18 cellular contexts compared by ENCODE assay signal in genomic region chr19:6484251-6484650, GRCh38. TPM values are rescaled to one million over a fixed set of nuclear protein-coding genes. Genes with fewer than 3 reads are reported as not detected.
DNase-seq lines count a peak whose midpoint lies in the region; ATAC-seq, FAIRE-seq and TF ChIP-seq lines count a peak whose summit lies in the region.
"Had no signal": no experiment of that assay in that cellular context is flagged by ENCODE, and none has a peak within 500 bp of the region (broad histone marks: within the 10 kb centered on the region; RNA-seq: fewer than 3 reads in every experiment).

No MANE protein-coding gene starts in this region.

- DNase-seq in CD4-positive, alpha-beta T cell = no peak
- DNase-seq in central memory CD8-positive, alpha-beta T cell (ENCODE audit: low spot score in 2 of 2) = no peak
- DNase-seq in stimulated activated effector memory CD8-positive, alpha-beta T cell treated with anti-CD3 and anti-CD28 coated beads, Interleukin-12 subunit alpha, Interleukin-12 subunit beta, amount 100 ng/mL, for 72 hours (ENCODE audit: low spot score in 2 of 2) = no peak
- DNase-seq in D721Med (ENCODE audit: insufficient read length, low spot score) (no peak), NCI-H1694 (lab: John Stamatoyannopoulos, UW) (no peak)
- DNase-seq: C1 segment of cervical spinal cord; CD4-positive, alpha-beta memory T cell; DND-41; GDM1; HFFc6 had no signal

- CTCF ChIA-PET in CD4-positive, alpha-beta T cell (lab: Charles Lee) = no interaction called here

- H3K27ac ChIP-seq in CD4-positive, alpha-beta T cell (ENCODE audit: low read depth, low read length) = no peak overlapping the region
- H3K27ac ChIP-seq: HL-60 had no signal

- H3K27ac Mint-ChIP-seq in CD4-positive, alpha-beta T cell = peak overlapping the region; percentile 98
- peak overlapping the region in 2 of 3 donors; percentile 21 to 58 for H3K27ac Mint-ChIP-seq in IgD-negative memory B cell
- H3K27ac Mint-ChIP-seq in central memory CD8-positive, alpha-beta T cell (ENCODE audit: low read depth) = peak overlapping the region; percentile 86
- H3K27ac Mint-ChIP-seq in stimulated activated effector memory CD8-positive, alpha-beta T cell treated with anti-CD3 and anti-CD28 coated beads, Interleukin-12 subunit alpha, Interleukin-12 subunit beta, amount 100 ng/mL, for 72 hours = peak overlapping the region; percentile 98
- H3K27ac Mint-ChIP-seq: HFFc6 had no signal

- POLR2A ChIA-PET in CD4-positive, alpha-beta T cell (lab: Charles Lee) = no interaction called here

- no peak for FAIRE-seq in D721Med (lab: Jason Lieb, UNC)
- FAIRE-seq: A204.1, GM12892, H1 had no signal

- H3K36me3 Mint-ChIP-seq in CD4-positive, alpha-beta T cell (ENCODE audit: low read depth) = peaks cover 21% of the 10 kb centered on the region
- no peaks in the 10 kb centered on the region for H3K36me3 Mint-ChIP-seq in IgD-negative memory B cell
- peaks cover 10% of the 10 kb centered on the region for H3K36me3 Mint-ChIP-seq in central memory CD8-positive, alpha-beta T cell (ENCODE audit: insufficient read depth)
- H3K36me3 Mint-ChIP-seq in stimulated activated effector memory CD8-positive, alpha-beta T cell treated with anti-CD3 and anti-CD28 coated beads, Interleukin-12 subunit alpha, Interleukin-12 subunit beta, amount 100 ng/mL, for 72 hours = no peaks in the 10 kb centered on the region

- H3K9me3 ChIP-seq in CD4-positive, alpha-beta T cell (ENCODE audit: control insufficient read depth, low read length) = no peaks in the 10 kb centered on the region
- H3K9me3 ChIP-seq: HAP-1 had no signal

- no peak for TF ChIP-seq CTCF in CD4-positive, alpha-beta T cell (IDR thresholded peaks at IDR 0.05)
- TF ChIP-seq CTCF in D721Med (IDR thresholded peaks at IDR 0.05; ENCODE audit: insufficient read depth, missing control alignments) = no peak

- no peaks in the 10 kb centered on the region for H3K27me3 ChIP-seq in CD4-positive, alpha-beta T cell (ENCODE audit: control insufficient read depth, insufficient read depth, low read length)

- no peak for ATAC-seq in CD4-positive, alpha-beta T cell (ENCODE audit: poor library complexity)
- no peak for ATAC-seq in central memory CD8-positive, alpha-beta T cell (replicated peaks; ENCODE audit: extremely low read depth, poor library complexity, severe bottlenecking)
- no peak for ATAC-seq in stimulated activated effector memory CD8-positive, alpha-beta T cell treated with anti-CD3 and anti-CD28 coated beads, Interleukin-12 subunit alpha, Interleukin-12 subunit beta, amount 100 ng/mL, for 72 hours
- ATAC-seq in HG02840 (IDR thresholded peaks at IDR 0.05; ENCODE audit: low FRiP score, unreplicated experiment) = no peak

- no peaks in the 10 kb centered on the region for H3K9me3 Mint-ChIP-seq in CD4-positive, alpha-beta T cell
- H3K9me3 Mint-ChIP-seq in IgD-negative memory B cell = no peaks in the 10 kb centered on the region
- H3K9me3 Mint-ChIP-seq in central memory CD8-positive, alpha-beta T cell = no peaks in the 10 kb centered on the region
- no peaks in the 10 kb centered on the region for H3K9me3 Mint-ChIP-seq in stimulated activated effector memory CD8-positive, alpha-beta T cell treated with anti-CD3 and anti-CD28 coated beads, Interleukin-12 subunit alpha, Interleukin-12 subunit beta, amount 100 ng/mL, for 72 hours
- H3K9me3 Mint-ChIP-seq: CD4-positive, alpha-beta memory T cell; HFFc6 had no signal

- H3K27me3 Mint-ChIP-seq in CD4-positive, alpha-beta T cell = no peaks in the 10 kb centered on the region
- H3K27me3 Mint-ChIP-seq in IgD-negative memory B cell = no peaks in the 10 kb centered on the region
- no peaks in the 10 kb centered on the region for H3K27me3 Mint-ChIP-seq in central memory CD8-positive, alpha-beta T cell
- H3K27me3 Mint-ChIP-seq: B cell; CD4-positive, alpha-beta memory T cell had no signal

- peaks cover 44% of the 10 kb centered on the region for H3K4me1 Mint-ChIP-seq in CD4-positive, alpha-beta T cell (ENCODE audit: low read depth)
- peaks cover 19 to 20% (median 20%) of the 10 kb centered on the region in 3 donors for H3K4me1 Mint-ChIP-seq in IgD-negative memory B cell
- peaks cover 42% of the 10 kb centered on the region for H3K4me1 Mint-ChIP-seq in central memory CD8-positive, alpha-beta T cell
- peaks cover 44% of the 10 kb centered on the region for H3K4me1 Mint-ChIP-seq in stimulated activated effector memory CD8-positive, alpha-beta T cell treated with anti-CD3 and anti-CD28 coated beads, Interleukin-12 subunit alpha, Interleukin-12 subunit beta, amount 100 ng/mL, for 72 hours

- H3K4me3 Mint-ChIP-seq in CD4-positive, alpha-beta T cell = no peak overlapping the region
- H3K4me3 Mint-ChIP-seq in IgD-negative memory B cell = peak overlapping the region in 1 of 4 donors; percentile 83
- H3K4me3 Mint-ChIP-seq in central memory CD8-positive, alpha-beta T cell = peak overlapping the region; percentile 39
- no peak overlapping the region for H3K4me3 Mint-ChIP-seq in stimulated activated effector memory CD8-positive, alpha-beta T cell treated with anti-CD3 and anti-CD28 coated beads, Interleukin-12 subunit alpha, Interleukin-12 subunit beta, amount 100 ng/mL, for 72 hours
- H3K4me3 Mint-ChIP-seq: B cell, HFFc6 had no signal

- intact Hi-C loops in CD4-positive, alpha-beta T cell (cut with DNase I, micrococcal nuclease) = no loop called here

RNA-seq across cellular contexts. Expression of gene DENND1C, which starts 2.7 kb away (rescaled TPM):
- total RNA-seq in CD4-positive, alpha-beta T cell = 100 to 1,000 TPM; 111 to 118 TPM
- polyA plus RNA-seq in IgD-negative memory B cell = 80.7 TPM
- total RNA-seq: HFFc6 had no signal

RNA-seq across cellular contexts. Expression of gene TUBB4A, which starts 17.9 kb away (rescaled TPM):
- under 1 TPM; 0.53 to 0.88 TPM for total RNA-seq in CD4-positive, alpha-beta T cell
- 14.6 TPM for polyA plus RNA-seq in IgD-negative memory B cell
- total RNA-seq: HFFc6 had no signal

RNA-seq across cellular contexts. Expression of gene CRB3, which starts 20.2 kb away (rescaled TPM):
- 1 to 10 TPM; 7.9 to 9.4 TPM for total RNA-seq in CD4-positive, alpha-beta T cell
- polyA plus RNA-seq in IgD-negative memory B cell = 4.2 TPM
- total RNA-seq: HFFc6 had no signal

RNA-seq across cellular contexts. Expression of gene SLC25A23, which starts 24.7 kb away (rescaled TPM):
- 10 to 100 TPM; 10.5 to 10.8 TPM for total RNA-seq in CD4-positive, alpha-beta T cell
- polyA plus RNA-seq in IgD-negative memory B cell = 28.2 TPM

RNA-seq across cellular contexts. Expression of gene TNFSF9, which starts 46.6 kb away (rescaled TPM):
- total RNA-seq in CD4-positive, alpha-beta T cell = 1 to 10 TPM; 1.5 to 1.8 TPM
- polyA plus RNA-seq in IgD-negative memory B cell = 14.7 TPM

Comparison
In these comparisons a context has a peak if more than half of its experiments do, and no peak if none do; other contexts are left out.
1. H3K27ac Mint-ChIP-seq: peak in every context shown above with its lines; median percentile 98 in CD4-positive, alpha-beta T cell; 98 in stimulated activated effector memory CD8-positive, alpha-beta T cell treated with anti-CD3 and anti-CD28 coated beads, Interleukin-12 subunit alpha, Interleukin-12 subunit beta, amount 100 ng/mL, for 72 hours; 86 in central memory CD8-positive, alpha-beta T cell; 40 in IgD-negative memory B cell.